In genomic region chr9:81877047-81877446, GRCh38 we compare ENCODE assay signal across 22 cellular contexts. TPM values are rescaled to one million over a fixed set of nuclear protein-coding genes. Genes with fewer than 3 reads are reported as not detected.
DNase-seq lines count a peak whose midpoint lies in the region; ATAC-seq, FAIRE-seq and TF ChIP-seq lines count a peak whose summit lies in the region.
"Had no signal": no experiment of that assay in that cellular context is flagged by ENCODE, and none has a peak within 500 bp of the region (broad histone marks: within the 10 kb centered on the region; RNA-seq: fewer than 3 reads in every experiment).

No MANE protein-coding gene starts in this region.

- CTCF ChIA-PET in SK-N-SH (lab: Yijun Ruan, JAX): interaction anchor here (0.9 kb wide), 1 partner anchor 11 kb away, joined by 3 read pairs; no protein-coding TSS in a partner anchor

- no peak overlapping the region for H2BK120ac ChIP-seq in mesenchymal stem cell (ENCODE audit: low read depth, low read length)
- no peak overlapping the region for H2BK120ac ChIP-seq in neuronal stem cell (ENCODE audit: low read depth, low read length)

- H3K4me1 Mint-ChIP-seq in glutamatergic neuron (ENCODE audit: low read depth, unreplicated experiment): no peaks in the 10 kb centered on the region
- H3K4me1 Mint-ChIP-seq: CD14-positive monocyte; CD4-positive, alpha-beta memory T cell; GM23338 had no signal

- no peak overlapping the region for H2BK5ac ChIP-seq in mesenchymal stem cell (ENCODE audit: low read depth, low read length, poor library complexity, severe bottlenecking)
- H2BK5ac ChIP-seq in neuronal stem cell (ENCODE audit: low read length): no peak overlapping the region

- H2BK15ac ChIP-seq in mesenchymal stem cell (ENCODE audit: low read depth, poor library complexity, severe bottlenecking) (no peak overlapping the region), neuronal stem cell (ENCODE audit: low read length) (no peak overlapping the region)

- H3K79me2 ChIP-seq in SK-N-SH (ENCODE audit: insufficient read depth): no peaks in the 10 kb centered on the region

- H3K14ac ChIP-seq in mesenchymal stem cell (ENCODE audit: low read length in 2 of 2) (no peak overlapping the region), neuronal stem cell (ENCODE audit: low read length) (no peak overlapping the region)

- H3K4ac ChIP-seq in mesenchymal stem cell (ENCODE audit: low read depth in 1 of 2, low read length in 2 of 2) (no peak overlapping the region), neuronal stem cell (ENCODE audit: low read length) (no peak overlapping the region)

- TF ChIP-seq CTCF in SK-N-SH (IDR thresholded peaks at IDR 0.05) (no peak), glutamatergic neuron (IDR thresholded peaks at IDR 0.05; ENCODE audit: partially characterized antibody, unreplicated experiment) (no peak)

- no peaks in the 10 kb centered on the region for H3K36me3 Mint-ChIP-seq in glutamatergic neuron (ENCODE audit: unreplicated experiment)
- H3K36me3 Mint-ChIP-seq: CD14-positive monocyte; CD4-positive, alpha-beta memory T cell had no signal

- POLR2A ChIA-PET in SK-N-SH (lab: Yijun Ruan, JAX): no interaction called here

- H3K4me3 ChIP-seq in SK-N-SH (ENCODE audit: low read depth in 2 of 2, low read length in 1 of 2) (no peak overlapping the region), mesenchymal stem cell (ENCODE audit: insufficient read depth in 1 of 2, low read depth in 1 of 2, low read length in 2 of 2) (no peak overlapping the region), neuronal stem cell (ENCODE audit: low read length in 2 of 2) (no peak overlapping the region), small intestine (ENCODE audit: low read depth in 1 of 2, low read length in 2 of 2) (no peak overlapping the region)
- H3K4me3 ChIP-seq: A549, BLaER1, GM23338 had no signal

- no peaks in the 10 kb centered on the region for H3K9me2 ChIP-seq in SK-N-SH

- H3K4me1 ChIP-seq in SK-N-SH (ENCODE audit: control insufficient read depth in 1 of 2, insufficient read depth in 2 of 2, low read depth in 1 of 2, low read length in 1 of 2): no peaks in the 10 kb centered on the region
- peaks cover 2% of the 10 kb centered on the region for H3K4me1 ChIP-seq in mesenchymal stem cell (ENCODE audit: control insufficient read depth, insufficient read depth, low read depth, low read length)
- no peaks in the 10 kb centered on the region for H3K4me1 ChIP-seq in neuronal stem cell (ENCODE audit: control insufficient read depth in 2 of 2, insufficient read depth in 1 of 2, low read depth in 1 of 2, low read length in 2 of 2)
- H3K4me1 ChIP-seq in small intestine (ENCODE audit: control insufficient read depth in 2 of 2, insufficient read depth in 1 of 2, low read depth in 1 of 2, low read length in 1 of 2): no peaks in the 10 kb centered on the region
- H3K4me1 ChIP-seq: BLaER1 had no signal

- H3K23ac ChIP-seq in mesenchymal stem cell (ENCODE audit: low read length in 2 of 2) (no peak overlapping the region), neuronal stem cell (ENCODE audit: low read depth, low read length, poor library complexity) (no peak overlapping the region)

- 0 out of 2 replicates have a peak overlapping the region, but pooled peaks have one; percentile 35 for H2AFZ ChIP-seq in SK-N-SH (ENCODE audit: low read depth)
- H2AFZ ChIP-seq in mesenchymal stem cell (ENCODE audit: low read depth, low read length): no peak overlapping the region
- H2AFZ ChIP-seq in neuronal stem cell (ENCODE audit: low read length): no peak overlapping the region
- H2AFZ ChIP-seq: GM23338 had no signal

- peak overlapping the region; percentile 81 for H4K8ac ChIP-seq in mesenchymal stem cell (ENCODE audit: low read length)
- no peak overlapping the region for H4K8ac ChIP-seq in neuronal stem cell (ENCODE audit: low read depth, low read length)

- TF ChIP-seq EP300 in SK-N-SH (IDR thresholded peaks at IDR 0.05; ENCODE audit: borderline replicate concordance in 1 of 2, low read depth in 1 of 2, low read length in 1 of 2): no peak

- no peak for DNase-seq in SK-N-SH
- DNase-seq in mesenchymal stem cell: no peak
- no peak for DNase-seq in neuronal stem cell (ENCODE audit: low spot score)
- DNase-seq in small intestine: no peak
- DNase-seq in glutamatergic neuron: no peak
- DNase-seq: AML-193; Calu3; CD4-positive, alpha-beta memory T cell; DMS79 treated with DMSO at 0.1 percent for 48 hours; GF-D8; H7; HFFc6; KG1 had no signal

- 94% methylated on average over 7 of the region's 9 CpGs for WGBS in SK-N-SH (ENCODE audit: low lambda C conversion rate)
- 90% methylated on average over 9 of the region's 9 CpGs for WGBS in mesenchymal stem cell
- WGBS in neuronal stem cell (ENCODE audit: extremely low coverage in 2 of 2, insufficient read length in 2 of 2, insufficient replicate concordance in 1 of 2), 2 donors: no CpG with 5 or more reads among the region's 9 CpGs
- WGBS in small intestine, 3 donors: 89 to 94% (median 91%) methylated on average over 9 of the region's 9 CpGs

- no peaks in the 10 kb centered on the region for H3K36me3 ChIP-seq in SK-N-SH (replicated peaks in 1 of 2; ENCODE audit: control insufficient read depth in 1 of 2, insufficient read depth in 2 of 2, low read length in 1 of 2)
- H3K36me3 ChIP-seq in mesenchymal stem cell (ENCODE audit: control insufficient read depth in 1 of 2, insufficient read depth in 2 of 2, low read depth in 1 of 2, low read length in 2 of 2): no peaks in the 10 kb centered on the region
- H3K36me3 ChIP-seq in neuronal stem cell (replicated peaks in 1 of 2; ENCODE audit: control insufficient read depth in 2 of 2, insufficient read depth in 2 of 2, low read length in 2 of 2): no peaks in the 10 kb centered on the region
- H3K36me3 ChIP-seq in small intestine (ENCODE audit: control insufficient read depth in 2 of 2, insufficient read depth in 2 of 2, low read length in 2 of 2): no peaks in the 10 kb centered on the region
- H3K36me3 ChIP-seq: BLaER1 had no signal

- no peak for FAIRE-seq in small intestine (lab: Jason Lieb, UNC)
- FAIRE-seq: A549, HepG2 had no signal

- peak overlapping the region; percentile 92 to 93 for H2BK12ac ChIP-seq in mesenchymal stem cell (ENCODE audit: low read length in 2 of 2)
- no peak overlapping the region for H2BK12ac ChIP-seq in neuronal stem cell (ENCODE audit: low read length)

- H3K79me1 ChIP-seq in mesenchymal stem cell (replicated peaks; ENCODE audit: low read length, poor library complexity, severe bottlenecking) (no peaks in the 10 kb centered on the region), neuronal stem cell (ENCODE audit: low read depth, low read length) (no peaks in the 10 kb centered on the region)

- H3F3A ChIP-seq in SK-N-SH (replicated peaks; ENCODE audit: insufficient read depth): peaks cover 3% of the 10 kb centered on the region

- H3K9ac ChIP-seq in SK-N-SH (no peak overlapping the region), mesenchymal stem cell (ENCODE audit: low read length) (no peak overlapping the region), neuronal stem cell (ENCODE audit: low read depth, low read length, poor library complexity) (no peak overlapping the region)
- H3K9ac ChIP-seq: BLaER1 had no signal

- H3K4me3 Mint-ChIP-seq in glutamatergic neuron (ENCODE audit: unreplicated experiment): no peak overlapping the region
- H3K4me3 Mint-ChIP-seq: CD14-positive monocyte; CD4-positive, alpha-beta memory T cell; GM23338; HFFc6 had no signal

- H2AK5ac ChIP-seq in mesenchymal stem cell (ENCODE audit: low read length, severe bottlenecking): no peak overlapping the region
- no peak overlapping the region for H2AK5ac ChIP-seq in neuronal stem cell (ENCODE audit: low read depth, low read length)

- H4K20me1 ChIP-seq in SK-N-SH (ENCODE audit: insufficient read depth): no peaks in the 10 kb centered on the region
- H4K20me1 ChIP-seq: BLaER1 had no signal

- TF ChIP-seq RAD21 in SK-N-SH (IDR thresholded peaks at IDR 0.05; ENCODE audit: low read length): no peak

- ATAC-seq in SK-N-SH treated with all-trans-retinoic acid at 6 μM for 48 hours (no peak), GM19455 (IDR thresholded peaks at IDR 0.05; ENCODE audit: unreplicated experiment) (no peak)
- ATAC-seq: A549, GM23338, HCT116, HepG2 had no signal

- H3K18ac ChIP-seq in mesenchymal stem cell (ENCODE audit: low read depth in 1 of 2, low read length in 2 of 2): peak overlapping the region; percentile 59 to 67
- H3K18ac ChIP-seq in neuronal stem cell (ENCODE audit: low read length): peak overlapping the region; percentile 85

- H3K27ac ChIP-seq in SK-N-SH (ENCODE audit: low read depth in 2 of 2, low read length in 1 of 2): no peak overlapping the region
- H3K27ac ChIP-seq in mesenchymal stem cell (ENCODE audit: low read length, poor library complexity, severe bottlenecking): no peak overlapping the region
- H3K27ac ChIP-seq in neuronal stem cell (replicated peaks; ENCODE audit: low read length): no peak overlapping the region
- H3K27ac ChIP-seq in small intestine (ENCODE audit: low read depth in 1 of 2, low read length in 1 of 2): no peak overlapping the region
- H3K27ac ChIP-seq: 22Rv1, A549, BLaER1 had no signal

- H3K27me3 ChIP-seq in SK-N-SH (ENCODE audit: insufficient read depth): no peaks in the 10 kb centered on the region
- no peaks in the 10 kb centered on the region for H3K27me3 ChIP-seq in mesenchymal stem cell (ENCODE audit: control insufficient read depth in 1 of 2, insufficient read depth in 1 of 2, low read length in 2 of 2)
- H3K27me3 ChIP-seq in neuronal stem cell (ENCODE audit: control insufficient read depth in 3 of 3, insufficient read depth in 3 of 3, low read depth in 1 of 3, low read length in 3 of 3): no peaks in the 10 kb centered on the region
- no peaks in the 10 kb centered on the region for H3K27me3 ChIP-seq in small intestine (ENCODE audit: control insufficient read depth in 2 of 2, insufficient read depth in 2 of 2, low read length in 2 of 2)
- H3K27me3 ChIP-seq: BLaER1 had no signal

- H3K9me3 ChIP-seq in SK-N-SH (no peaks in the 10 kb centered on the region), mesenchymal stem cell (ENCODE audit: control insufficient read depth, low read length) (no peaks in the 10 kb centered on the region), neuronal stem cell (replicated peaks in 1 of 2; ENCODE audit: control insufficient read depth in 2 of 2, insufficient read depth in 1 of 2, low read depth in 1 of 2, low read length in 2 of 2) (no peaks in the 10 kb centered on the region), small intestine (ENCODE audit: control insufficient read depth, low read depth) (no peaks in the 10 kb centered on the region)
- H3K9me3 ChIP-seq: A549, BLaER1 had no signal

- no peaks in the 10 kb centered on the region for H3K9me3 Mint-ChIP-seq in glutamatergic neuron (ENCODE audit: unreplicated experiment)
- H3K9me3 Mint-ChIP-seq: GM23338, HFFc6 had no signal

- H3K27ac Mint-ChIP-seq in glutamatergic neuron (ENCODE audit: unreplicated experiment): no peak overlapping the region
- H3K27ac Mint-ChIP-seq: CD14-positive monocyte; CD4-positive, alpha-beta memory T cell; GM23338; HFFc6 had no signal

- H4K91ac ChIP-seq in mesenchymal stem cell (ENCODE audit: low read length): peak overlapping the region; percentile 78
- H4K91ac ChIP-seq in neuronal stem cell (ENCODE audit: low read depth, low read length, poor library complexity): no peak overlapping the region

- H3K4me2 ChIP-seq in SK-N-SH (no peak overlapping the region), mesenchymal stem cell (ENCODE audit: low read length, poor library complexity, severe bottlenecking) (no peak overlapping the region), neuronal stem cell (ENCODE audit: insufficient read depth, low read length, poor library complexity, severe bottlenecking) (no peak overlapping the region)
- H3K4me2 ChIP-seq: A549, BLaER1, GM23338 had no signal

- H3K27me3 Mint-ChIP-seq in glutamatergic neuron (ENCODE audit: unreplicated experiment): no peaks in the 10 kb centered on the region
- H3K27me3 Mint-ChIP-seq: CD4-positive, alpha-beta memory T cell had no signal

RNA-seq across cellular contexts. Expression of gene SPATA31D4, which starts 51.2 kb away (rescaled TPM):
- polyA plus RNA-seq in SK-N-SH (2012; rRNA removed) (not detected in 2 replicates), small intestine (not detected)
- polyA plus RNA-seq in SK-N-SH (2012; cell fraction: cytosol; rRNA removed): not detected in 2 replicates
- not detected in 2 replicates for polyA plus RNA-seq in SK-N-SH (2012; cell fraction: nucleus; rRNA removed)
- polyA plus RNA-seq in mesenchymal stem cell (2013, experiment 1 of 2): not detected
- polyA plus RNA-seq in mesenchymal stem cell (2013, experiment 2 of 2): not detected
- not detected for polyA plus RNA-seq in neuronal stem cell (2013, experiment 1 of 2)
- polyA plus RNA-seq in neuronal stem cell (2013, experiment 2 of 2): not detected
- not detected for total RNA-seq in glutamatergic neuron (ENCODE audit: unreplicated experiment)
- total RNA-seq: Calu3; CD4-positive, alpha-beta memory T cell; GM23338; H7; HepG2; HFFc6 had no signal
- polyA plus RNA-seq: A549; CD14-positive monocyte; CD4-positive, alpha-beta memory T cell; GM23338; HepG2 had no signal
